Comparison of ENCODE assay signal across 8 cellular contexts in genomic region chr15:89654847-89655805, GRCh38. TPM values are rescaled to one million over a fixed set of nuclear protein-coding genes. Genes with fewer than 3 reads are reported as not detected.
DNase-seq lines count a peak whose midpoint lies in the region; ATAC-seq and TF ChIP-seq lines count a peak whose summit lies in the region.

TSS of gene KIF7 (minus strand) at chr15:89655467. CDS start at chr15:89652930, 2,537 bp downstream.

- ATAC-seq in effector memory CD8-positive, alpha-beta T cell (replicated peaks) = peak; percentile 35

- H3K9me3 Mint-ChIP-seq in effector memory CD8-positive, alpha-beta T cell = no peaks in the 10 kb centered on the region

- H3K4ac ChIP-seq in mesenchymal stem cell (ENCODE audit: low read depth in 1 of 2, low read length in 2 of 2) = peak within 1 kb of the TSS; percentile 22 to 67

- H2BK120ac ChIP-seq in mesenchymal stem cell (ENCODE audit: low read depth, low read length) = no peak within 1 kb of the TSS

- H3K4me3 ChIP-seq in AG10803 (ENCODE audit: low read length) = peak within 1 kb of the TSS; percentile 73
- H3K4me3 ChIP-seq in mesenchymal stem cell (ENCODE audit: insufficient read depth in 1 of 2, low read depth in 1 of 2, low read length in 2 of 2) = peak within 1 kb of the TSS; percentile 80 to 90
- peak within 1 kb of the TSS; percentile 36 to 64 (median 59) for H3K4me3 ChIP-seq in thyroid gland (replicated peaks in 1 of 3)

- H2BK5ac ChIP-seq in mesenchymal stem cell (ENCODE audit: low read depth, low read length, poor library complexity, severe bottlenecking) = no peak within 1 kb of the TSS

- H3K4me1 Mint-ChIP-seq in effector memory CD8-positive, alpha-beta T cell (ENCODE audit: low read depth in 2 of 2) = peaks cover 6 to 10% of the 10 kb centered on the region in 2 donors

- peak within 1 kb of the TSS in 1 of 2 experiments; percentile 43 for H3K23ac ChIP-seq in mesenchymal stem cell (ENCODE audit: low read length in 2 of 2)

- TF ChIP-seq POLR2A in thyroid gland (IDR thresholded peaks at IDR 0.05) = no peak

- DNase-seq in AG10803 (ENCODE audit: low read depth) (peak; percentile 48), GM19240 (ENCODE audit: insufficient read length, low spot score) (peak; percentile 42), SK-N-DZ (ENCODE audit: low spot score) (peak; percentile 59), mesenchymal stem cell (peak; percentile 48), thyroid gland (peak; percentile 27 to 40), medulla oblongata (ENCODE audit: extremely low spot score) (no peak), amniotic stem cell (lab: John Stamatoyannopoulos, UW) (no peak)
- DNase-seq in effector memory CD8-positive, alpha-beta T cell = no peak

- peak within 1 kb of the TSS in 1 of 2 experiments; percentile 48 for H2BK12ac ChIP-seq in mesenchymal stem cell (ENCODE audit: low read length in 2 of 2)

- H4K8ac ChIP-seq in mesenchymal stem cell (ENCODE audit: low read length) = peak within 1 kb of the TSS; percentile 99

- peak within 1 kb of the TSS; percentile 89 for H3K9ac ChIP-seq in mesenchymal stem cell (ENCODE audit: low read length)

- H3K4me2 ChIP-seq in mesenchymal stem cell (ENCODE audit: low read length, poor library complexity, severe bottlenecking) = peak within 1 kb of the TSS; percentile 90

- H3K27ac Mint-ChIP-seq in effector memory CD8-positive, alpha-beta T cell = no peak within 1 kb of the TSS

- H3K79me1 ChIP-seq in mesenchymal stem cell (replicated peaks; ENCODE audit: low read length, poor library complexity, severe bottlenecking) = peaks cover 21% of the 10 kb centered on the region

- H2BK15ac ChIP-seq in mesenchymal stem cell (ENCODE audit: low read depth, poor library complexity, severe bottlenecking) = peak within 1 kb of the TSS; percentile 78

- no peak for TF ChIP-seq CTCF in AG10803 (conservative IDR thresholded peaks at IDR 0.05; ENCODE audit: low read length)
- no peak for TF ChIP-seq CTCF in thyroid gland (IDR thresholded peaks at IDR 0.05)

- H2AFZ ChIP-seq in mesenchymal stem cell (ENCODE audit: low read depth, low read length) = peak within 1 kb of the TSS; percentile 15

- H3K36me3 Mint-ChIP-seq in effector memory CD8-positive, alpha-beta T cell (ENCODE audit: insufficient read depth) = no peaks in the 10 kb centered on the region

- no peak within 1 kb of the TSS for H2AK5ac ChIP-seq in mesenchymal stem cell (ENCODE audit: low read length, severe bottlenecking)

- H3K4me1 ChIP-seq in mesenchymal stem cell (ENCODE audit: control insufficient read depth, insufficient read depth, low read depth, low read length) = peaks cover 5% of the 10 kb centered on the region
- H3K4me1 ChIP-seq in thyroid gland = peaks cover 0 to 5% of the 10 kb centered on the region in 2 donors

- H4K91ac ChIP-seq in mesenchymal stem cell (ENCODE audit: low read length) = peak within 1 kb of the TSS; percentile 67

- peak within 1 kb of the TSS; percentile 52 to 92 for H3K18ac ChIP-seq in mesenchymal stem cell (ENCODE audit: low read depth in 1 of 2, low read length in 2 of 2)

- H3K27me3 ChIP-seq in mesenchymal stem cell (ENCODE audit: control insufficient read depth in 1 of 2, insufficient read depth in 1 of 2, low read length in 2 of 2) (no peaks in the 10 kb centered on the region), thyroid gland (no peaks in the 10 kb centered on the region)

- peak within 1 kb of the TSS; percentile 69 to 77 for H3K4me3 Mint-ChIP-seq in effector memory CD8-positive, alpha-beta T cell

- 3% methylated on average over 80 of the region's 87 CpGs for WGBS in mesenchymal stem cell
- 4 to 5% methylated on average over 21 to 38 of the region's 87 CpGs for WGBS in thyroid gland, 2 donors

- H3K36me3 ChIP-seq in mesenchymal stem cell (ENCODE audit: control insufficient read depth in 1 of 2, insufficient read depth in 2 of 2, low read depth in 1 of 2, low read length in 2 of 2) (peaks cover 8 to 12% of the 10 kb centered on the region in 2 experiments), thyroid gland (no peaks in the 10 kb centered on the region)

- intact Hi-C loops in thyroid gland (cut with DNase I) = no loop called here

- H3K27ac ChIP-seq in mesenchymal stem cell (ENCODE audit: low read length, poor library complexity, severe bottlenecking) = no peak within 1 kb of the TSS
- peak within 1 kb of the TSS in 1 of 3 donors; percentile 19 for H3K27ac ChIP-seq in thyroid gland

- H3K9me3 ChIP-seq in mesenchymal stem cell (ENCODE audit: control insufficient read depth, low read length) (no peaks in the 10 kb centered on the region), thyroid gland (no peaks in the 10 kb centered on the region)

- peak within 1 kb of the TSS in 1 of 2 experiments; percentile 83 for H3K14ac ChIP-seq in mesenchymal stem cell (ENCODE audit: low read length in 2 of 2)

- peaks cover 52 to 74% of the 10 kb centered on the region in 2 donors for H3K27me3 Mint-ChIP-seq in effector memory CD8-positive, alpha-beta T cell

RNA-seq across cellular contexts. Expression of gene KIF7, which starts in this region (rescaled TPM):
- 3.9 and 7.9 TPM in 2 replicates for polyA plus RNA-seq in SK-N-DZ (2014; cell fraction: cytosol; rRNA removed)
- polyA plus RNA-seq in SK-N-DZ (2014; cell fraction: nucleus; rRNA removed) = 13.9 and 17.2 TPM in 2 replicates
- polyA plus RNA-seq in mesenchymal stem cell (2013, experiment 1 of 2) = 4.7 TPM
- polyA plus RNA-seq in mesenchymal stem cell (2013, experiment 2 of 2) = 4.5 TPM
- total RNA-seq in thyroid gland = 10 to 100 TPM in 1 of 4 donors, 1 to 10 TPM in 3; 6.8 to 10.1 (median 8.3) TPM

Comparison
In these comparisons a context has a peak if more than half of its experiments do, and no peak if none do; other contexts are left out.
1. DNase-seq: peak in AG10803 (single experiment), GM19240 (single experiment), SK-N-DZ (single experiment), mesenchymal stem cell (single experiment) and thyroid gland (2 of 2); none in effector memory CD8-positive, alpha-beta T cell (0 of 3), medulla oblongata (single experiment) and amniotic stem cell (single experiment).
2. Peak in every context shown above with its lines, with median percentiles within 50 percentile points of each other: H3K4me3 ChIP-seq.